24 cellular contexts compared by ENCODE assay signal in the genomic region with DNA sequence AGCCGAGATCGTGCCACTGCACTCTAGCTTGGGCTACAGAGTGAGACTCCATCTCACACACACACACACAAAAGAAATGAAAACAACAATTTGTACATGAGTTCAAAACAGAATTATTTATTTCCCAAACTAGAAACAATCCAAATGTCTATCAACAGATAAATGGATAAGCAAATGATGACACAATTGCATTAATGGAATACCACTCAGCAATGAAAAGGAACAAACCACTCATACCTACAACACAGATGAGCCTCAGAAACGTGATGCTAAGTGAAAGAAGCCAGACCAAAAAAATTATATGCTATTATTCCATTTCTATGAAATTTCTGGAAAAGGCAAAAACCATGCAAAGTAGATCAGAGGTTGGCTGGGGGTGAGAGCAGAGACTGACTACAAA. TPM values are rescaled to one million over a fixed set of nuclear protein-coding genes. Genes with fewer than 3 reads are reported as not detected.
A peak's percentile ranks its signal among the peaks of the same experiment; 100 is the strongest.
DNase-seq lines count a peak whose midpoint lies in the region; ATAC-seq and TF ChIP-seq lines count a peak whose summit lies in the region.
"Had no signal": no experiment of that assay in that cellular context is flagged by ENCODE, and none has a peak within 500 bp of the region (broad histone marks: within the 10 kb centered on the region; RNA-seq: fewer than 3 reads in every experiment).

No MANE protein-coding gene starts in this region.

- H2BK15ac ChIP-seq in neuronal stem cell (ENCODE audit: low read length): no peak overlapping the region

- intact Hi-C loops in left ventricle myocardium superior (cut with micrococcal nuclease): no loop called here

- no peak overlapping the region for H4K8ac ChIP-seq in neuronal stem cell (ENCODE audit: low read depth, low read length)

- peaks cover 23% of the 10 kb centered on the region for H3F3A ChIP-seq in neural progenitor cell (ENCODE audit: low read depth)

- no peak for DNase-seq in activated naive CD4-positive, alpha-beta T cell (lab: John Stamatoyannopoulos, UW)
- DNase-seq in endothelial cell (ENCODE audit: low spot score) (no peak), neural progenitor cell (ENCODE audit: low spot score) (no peak), left ventricle myocardium superior (no peak), neuronal stem cell (ENCODE audit: low spot score) (no peak)
- DNase-seq: activated gamma-delta T cell treated with Interleukin-2 at 50 U/mL for 16 hours; DMS79; HCEC 1CT; heart left ventricle; KBM-7; midbrain; NCI-H748 treated with DMSO at 0.1 percent for 48 hours; occipital lobe; stimulated activated CD4-positive, alpha-beta T cell treated with anti-CD3 and anti-CD28 coated beads, Interleukin-2, amount 100 ng/mL, for 48 hours; stimulated activated naive B cell treated with anti-CD40 and anti-IgM and Interleukin-4, amounts not matched to agents 10 μg/mL and 1 μg/mL and 100 μg/mL, for 72 hours had no signal

- POLR2A ChIA-PET in HEK293 (lab: Yijun Ruan, JAX): no interaction called here

- no peak overlapping the region for H3K14ac ChIP-seq in neuronal stem cell (ENCODE audit: low read length)

- H3K9ac ChIP-seq in neural progenitor cell (no peak overlapping the region), neuronal stem cell (ENCODE audit: low read depth, low read length, poor library complexity) (no peak overlapping the region)

- H3K36me3 Mint-ChIP-seq in activated naive CD4-positive, alpha-beta T cell treated with anti-CD3 and anti-CD28 coated beads, Interleukin-2, amount 50 U/mL, for 24 hours: peaks cover 4% of the 10 kb centered on the region
- H3K36me3 Mint-ChIP-seq in endothelial cell (ENCODE audit: low read depth, unreplicated experiment) (peaks cover 16% of the 10 kb centered on the region), neural progenitor cell (peaks cover 25% of the 10 kb centered on the region)

- WGBS in neuronal stem cell (ENCODE audit: extremely low coverage in 2 of 2, insufficient read length in 2 of 2, insufficient replicate concordance in 1 of 2), 2 donors: no CpG with 5 or more reads among the region's 3 CpGs

- no peaks in the 10 kb centered on the region for H3K27me3 ChIP-seq in neural progenitor cell
- no peaks in the 10 kb centered on the region for H3K27me3 ChIP-seq in neuronal stem cell (ENCODE audit: control insufficient read depth in 3 of 3, insufficient read depth in 3 of 3, low read depth in 1 of 3, low read length in 3 of 3)
- H3K27me3 ChIP-seq: ascending aorta, heart left ventricle had no signal

- H3K4me1 ChIP-seq in HEK293 (ENCODE audit: control insufficient read depth, insufficient read depth, low read length) (peaks cover 2% of the 10 kb centered on the region; the same call in 1 of the 2 replicates), neural progenitor cell (peaks cover 10% of the 10 kb centered on the region), neuronal stem cell (ENCODE audit: control insufficient read depth in 2 of 2, insufficient read depth in 1 of 2, low read depth in 1 of 2, low read length in 2 of 2) (peaks cover 2 to 6% of the 10 kb centered on the region in 2 donors)

- no peak overlapping the region for H2BK12ac ChIP-seq in neuronal stem cell (ENCODE audit: low read length)

- no peak overlapping the region for H2AFZ ChIP-seq in neural progenitor cell (replicated peaks)
- no peak overlapping the region for H2AFZ ChIP-seq in neuronal stem cell (ENCODE audit: low read length)

- no peak overlapping the region for H3K27ac Mint-ChIP-seq in activated naive CD4-positive, alpha-beta T cell treated with anti-CD3 and anti-CD28 coated beads, Interleukin-2, amount 50 U/mL, for 24 hours
- H3K27ac Mint-ChIP-seq in endothelial cell (ENCODE audit: unreplicated experiment): no peak overlapping the region
- H3K27ac Mint-ChIP-seq in neural progenitor cell: no peak overlapping the region
- H3K27ac Mint-ChIP-seq: stimulated activated naive B cell treated with anti-CD40 and anti-IgM and Interleukin-4, amounts not matched to agents 10 μg/mL and 1 μg/mL and 100 μg/mL, for 72 hours had no signal

- H3K9me3 Mint-ChIP-seq in activated naive CD4-positive, alpha-beta T cell treated with anti-CD3 and anti-CD28 coated beads, Interleukin-2, amount 50 U/mL, for 24 hours: no peaks in the 10 kb centered on the region
- no peaks in the 10 kb centered on the region for H3K9me3 Mint-ChIP-seq in endothelial cell (ENCODE audit: unreplicated experiment)
- peaks cover 12% of the 10 kb centered on the region for H3K9me3 Mint-ChIP-seq in neural progenitor cell
- H3K9me3 Mint-ChIP-seq: central memory CD8-positive, alpha-beta T cell had no signal

- H4K91ac ChIP-seq in neuronal stem cell (ENCODE audit: low read depth, low read length, poor library complexity): no peak overlapping the region

- H3K4me1 Mint-ChIP-seq in activated naive CD4-positive, alpha-beta T cell treated with anti-CD3 and anti-CD28 coated beads, Interleukin-2, amount 50 U/mL, for 24 hours: peaks cover 26% of the 10 kb centered on the region
- peaks cover 15% of the 10 kb centered on the region for H3K4me1 Mint-ChIP-seq in endothelial cell (ENCODE audit: unreplicated experiment)
- peaks cover 24% of the 10 kb centered on the region for H3K4me1 Mint-ChIP-seq in neural progenitor cell

- peaks cover 26% of the 10 kb centered on the region for H4K20me1 ChIP-seq in neural progenitor cell (ENCODE audit: low read depth)

- H3K36me3 ChIP-seq in HEK293 (ENCODE audit: control insufficient read depth in 2 of 2, insufficient read depth in 1 of 2, low read length in 2 of 2): peaks cover 6 to 18% of the 10 kb centered on the region in 2 experiments; a peak in 2 of 3 replicates
- H3K36me3 ChIP-seq in neural progenitor cell: peaks cover 5% of the 10 kb centered on the region
- peaks cover 2 to 18% of the 10 kb centered on the region in 2 donors for H3K36me3 ChIP-seq in neuronal stem cell (replicated peaks in 1 of 2; ENCODE audit: control insufficient read depth in 2 of 2, insufficient read depth in 2 of 2, low read length in 2 of 2)
- H3K36me3 ChIP-seq: thoracic aorta had no signal

- H3K9me3 ChIP-seq in HEK293 (ENCODE audit: control insufficient read depth, insufficient read depth, low read depth, low read length) (no peaks in the 10 kb centered on the region), neural progenitor cell (ENCODE audit: low read depth) (no peaks in the 10 kb centered on the region), neuronal stem cell (replicated peaks in 1 of 2; ENCODE audit: control insufficient read depth in 2 of 2, insufficient read depth in 1 of 2, low read depth in 1 of 2, low read length in 2 of 2) (peaks cover 0 to 16% of the 10 kb centered on the region in 2 donors)
- H3K9me3 ChIP-seq: ascending aorta, thoracic aorta had no signal

- ATAC-seq in HG02610 (IDR thresholded peaks at IDR 0.05; ENCODE audit: unreplicated experiment) (no peak), left ventricle myocardium superior (no peak)
- ATAC-seq: heart left ventricle; left lobe of liver; stimulated activated naive B cell treated with anti-CD40 and anti-IgM and Interleukin-4, amounts not matched to agents 10 μg/mL and 1 μg/mL and 100 μg/mL, for 72 hours had no signal

- H3K27ac ChIP-seq in HEK293 (ENCODE audit: extremely low read depth, low read depth, low read length) (no peak overlapping the region), neural progenitor cell (no peak overlapping the region), neuronal stem cell (replicated peaks; ENCODE audit: low read length) (no peak overlapping the region)
- H3K27ac ChIP-seq: ascending aorta, heart left ventricle, thoracic aorta had no signal

- H3K4me3 Mint-ChIP-seq in activated naive CD4-positive, alpha-beta T cell treated with anti-CD3 and anti-CD28 coated beads, Interleukin-2, amount 50 U/mL, for 24 hours: peak overlapping the region; percentile 33
- H3K4me3 Mint-ChIP-seq in endothelial cell (ENCODE audit: unreplicated experiment) (peak overlapping the region; percentile 13), neural progenitor cell (peak overlapping the region; percentile 69)

- no peak overlapping the region for H2AK5ac ChIP-seq in neuronal stem cell (ENCODE audit: low read depth, low read length)

- no peak overlapping the region for H2BK120ac ChIP-seq in neuronal stem cell (ENCODE audit: low read depth, low read length)

- no peak overlapping the region for H3K18ac ChIP-seq in neuronal stem cell (ENCODE audit: low read length)

- TF ChIP-seq CTCF in HEK293 (tag by site-specific recombination; IDR thresholded peaks at IDR 0.05) (no peak), endothelial cell (IDR thresholded peaks at IDR 0.05; ENCODE audit: unreplicated experiment) (no peak), neural progenitor cell (IDR thresholded peaks at IDR 0.05) (no peak)

- no peaks in the 10 kb centered on the region for H3K27me3 Mint-ChIP-seq in activated naive CD4-positive, alpha-beta T cell treated with anti-CD3 and anti-CD28 coated beads, Interleukin-2, amount 50 U/mL, for 24 hours
- H3K27me3 Mint-ChIP-seq in endothelial cell (ENCODE audit: unreplicated experiment) (peaks cover 3% of the 10 kb centered on the region), neural progenitor cell (ENCODE audit: insufficient read depth, low read depth) (peaks cover 13% of the 10 kb centered on the region)
- H3K27me3 Mint-ChIP-seq: central memory CD8-positive, alpha-beta T cell; stimulated activated naive B cell treated with anti-CD40 and anti-IgM and Interleukin-4, amounts not matched to agents 10 μg/mL and 1 μg/mL and 100 μg/mL, for 72 hours had no signal

- peaks cover 44% of the 10 kb centered on the region for H3K79me2 ChIP-seq in neural progenitor cell (ENCODE audit: low read depth)

- no peak overlapping the region for H2BK5ac ChIP-seq in neuronal stem cell (ENCODE audit: low read length)

- no peak overlapping the region for H3K4me3 ChIP-seq in HEK293 (ENCODE audit: low read depth, low read length)
- H3K4me3 ChIP-seq in neural progenitor cell: no peak overlapping the region
- H3K4me3 ChIP-seq in neuronal stem cell (ENCODE audit: low read length in 2 of 2): no peak overlapping the region
- H3K4me3 ChIP-seq: ascending aorta, smooth muscle cell, thoracic aorta had no signal

- H3K79me1 ChIP-seq in neuronal stem cell (ENCODE audit: low read depth, low read length): peaks cover 5% of the 10 kb centered on the region

- no peak overlapping the region for H3K4ac ChIP-seq in neuronal stem cell (ENCODE audit: low read length)

- CTCF ChIA-PET in HEK293 (lab: Yijun Ruan, JAX): interaction anchor here (0.6 kb wide), 1 partner anchor 145 kb away, joined by 3 read pairs; no protein-coding TSS in a partner anchor

- no peak overlapping the region for H3K23ac ChIP-seq in neuronal stem cell (ENCODE audit: low read depth, low read length, poor library complexity)

- H3K4me2 ChIP-seq in neural progenitor cell (no peak overlapping the region), neuronal stem cell (ENCODE audit: insufficient read depth, low read length, poor library complexity, severe bottlenecking) (no peak overlapping the region)
- H3K4me2 ChIP-seq: smooth muscle cell had no signal

RNA-seq across cellular contexts. Expression of a gene that starts 2.0 kb away (rescaled TPM):
- total RNA-seq in endothelial cell (ENCODE audit: unreplicated experiment) (196 TPM), neural progenitor cell (ENCODE audit: low replicate concordance) (207 and 265 TPM in 2 replicates), left ventricle myocardium superior (37.9 TPM)
- polyA plus RNA-seq in neuronal stem cell (2013, experiment 1 of 2): 253 TPM
- polyA plus RNA-seq in neuronal stem cell (2013, experiment 2 of 2): 255 TPM

RNA-seq across cellular contexts. Expression of a gene that starts 33.4 kb away (rescaled TPM):
- total RNA-seq in endothelial cell (ENCODE audit: unreplicated experiment): 9.8 TPM
- total RNA-seq in neural progenitor cell (ENCODE audit: low replicate concordance): 16.2 and 17.6 TPM in 2 replicates
- 5.5 TPM for total RNA-seq in left ventricle myocardium superior
- 25.9 TPM for polyA plus RNA-seq in neuronal stem cell (2013, experiment 1 of 2)
- 26.8 TPM for polyA plus RNA-seq in neuronal stem cell (2013, experiment 2 of 2)
- total RNA-seq: ascending aorta had no signal

RNA-seq across cellular contexts. Expression of a gene that starts 53.0 kb away (rescaled TPM):
- total RNA-seq in endothelial cell (ENCODE audit: unreplicated experiment) (0.77 TPM), neural progenitor cell (ENCODE audit: low replicate concordance) (1.3 TPM in 1 of 2 replicates, not detected in the other), left ventricle myocardium superior (not detected)
- 2.8 TPM for polyA plus RNA-seq in neuronal stem cell (2013, experiment 1 of 2)
- polyA plus RNA-seq in neuronal stem cell (2013, experiment 2 of 2): 2.8 TPM
- total RNA-seq: ascending aorta, left lobe of liver, renal cortical epithelial cell, smooth muscle cell, thoracic aorta had no signal
- polyA plus RNA-seq: heart left ventricle, smooth muscle cell had no signal

Comparison
In these comparisons a context has a peak if more than half of its experiments do, and no peak if none do; other contexts are left out.
1. H3K4me3 Mint-ChIP-seq: peak in every context shown above with its lines; median percentile 69 in neural progenitor cell; 33 in activated naive CD4-positive, alpha-beta T cell treated with anti-CD3 and anti-CD28 coated beads, Interleukin-2, amount 50 U/mL, for 24 hours; 13 in endothelial cell.